12 cellular contexts compared by ENCODE assay signal in genomic region chr2:69583434-69583833, GRCh38.
DNase-seq lines count a peak whose midpoint lies in the region; ATAC-seq and TF ChIP-seq lines count a peak whose summit lies in the region.
"Had no signal": no experiment of that assay in that cellular context is flagged by ENCODE, and none has a peak within 500 bp of the region (broad histone marks: within the 10 kb centered on the region; RNA-seq: fewer than 3 reads in every experiment).

No MANE protein-coding gene starts in this region.

- POLR2A ChIA-PET in CD4-positive, alpha-beta memory T cell (lab: Charles Lee; ENCODE audit: partially characterized antibody): interaction anchor here (0.8 to 3.7 kb wide), 7 partner anchors 11 to 61 kb away, joined by 3 to 22 read pairs (median 5); partner anchors contain the start of gene AAK1

- H3K27me3 ChIP-seq in BLaER1: no peaks in the 10 kb centered on the region
- no peaks in the 10 kb centered on the region for H3K27me3 ChIP-seq in CD4-positive, alpha-beta memory T cell (ENCODE audit: insufficient read depth, low read length)
- H3K27me3 ChIP-seq: Peyer's patch had no signal

- H3K27ac ChIP-seq in BLaER1: peak overlapping the region; percentile 23
- H3K27ac ChIP-seq in CD4-positive, alpha-beta memory T cell (ENCODE audit: low read depth, low read length): no peak overlapping the region
- H3K27ac ChIP-seq: C4-2B, VCaP had no signal

- TF ChIP-seq CTCF in mucosa of descending colon (IDR thresholded peaks at IDR 0.05): no peak

- peaks cover 52% of the 10 kb centered on the region for H3K4me1 ChIP-seq in BLaER1
- peaks cover 92% of the 10 kb centered on the region for H3K4me1 ChIP-seq in CD4-positive, alpha-beta memory T cell (ENCODE audit: insufficient read depth, low read length)
- H3K4me1 ChIP-seq in mucosa of descending colon (ENCODE audit: low read depth): peaks cover 10% of the 10 kb centered on the region

- no peaks in the 10 kb centered on the region for H3K27me3 Mint-ChIP-seq in CD4-positive, alpha-beta memory T cell
- H3K27me3 Mint-ChIP-seq in activated T-helper 17 cell treated with anti-CD3 and anti-CD28 coated beads, Interleukin-2, amount 50 U/mL, for 72 hours: no peaks in the 10 kb centered on the region

- H3K27ac Mint-ChIP-seq in CD4-positive, alpha-beta memory T cell: peak overlapping the region; percentile 43 to 92 (median 83)
- peak overlapping the region; percentile 63 for H3K27ac Mint-ChIP-seq in activated T-helper 17 cell treated with anti-CD3 and anti-CD28 coated beads, Interleukin-2, amount 50 U/mL, for 72 hours

- CTCF ChIA-PET in CD4-positive, alpha-beta memory T cell (lab: Charles Lee; ENCODE audit: partially characterized antibody): interaction anchor here (1.3 to 15.9 kb wide), 5 partner anchors 14 to 141 kb away, joined by 3 to 220 read pairs (median 4); no protein-coding TSS in a partner anchor

- peaks cover 19% of the 10 kb centered on the region for H4K20me1 ChIP-seq in BLaER1

- intact Hi-C loops in CD4-positive, alpha-beta memory T cell (cut with micrococcal nuclease): loop anchor here (1.0 kb wide), 1 partner anchor 11 kb away; no protein-coding TSS in a partner anchor
- intact Hi-C loops in mucosa of descending colon (cut with DNase I, micrococcal nuclease): no loop called here

- peak overlapping the region in 7 of 8 donors; percentile 51 to 81 (median 66) for H3K4me3 Mint-ChIP-seq in CD4-positive, alpha-beta memory T cell
- peak overlapping the region; percentile 63 for H3K4me3 Mint-ChIP-seq in activated T-helper 17 cell treated with anti-CD3 and anti-CD28 coated beads, Interleukin-2, amount 50 U/mL, for 72 hours

- H3K9me3 ChIP-seq in BLaER1 (0 out of 2 replicates have a peak, but pooled peaks cover 7% of the 10 kb centered on the region), mucosa of descending colon (no peaks in the 10 kb centered on the region)
- no peaks in the 10 kb centered on the region for H3K9me3 ChIP-seq in CD4-positive, alpha-beta memory T cell (ENCODE audit: control insufficient read depth in 1 of 2, low read length in 2 of 2)
- H3K9me3 ChIP-seq: Peyer's patch had no signal

- peaks cover 73 to 94% (median 82%) of the 10 kb centered on the region in 4 donors for H3K4me1 Mint-ChIP-seq in CD4-positive, alpha-beta memory T cell
- H3K4me1 Mint-ChIP-seq in activated T-helper 17 cell treated with anti-CD3 and anti-CD28 coated beads, Interleukin-2, amount 50 U/mL, for 72 hours: peaks cover 65% of the 10 kb centered on the region

- H3K4me3 ChIP-seq in BLaER1: no peak overlapping the region
- H3K4me3 ChIP-seq in CD4-positive, alpha-beta memory T cell (ENCODE audit: low read length in 2 of 2): no peak overlapping the region
- H3K4me3 ChIP-seq in mucosa of descending colon: no peak overlapping the region
- H3K4me3 ChIP-seq: Peyer's patch had no signal

- H3K36me3 ChIP-seq in BLaER1: peaks cover 24% of the 10 kb centered on the region
- no peaks in the 10 kb centered on the region for H3K36me3 ChIP-seq in CD4-positive, alpha-beta memory T cell (ENCODE audit: insufficient read depth, low read length)
- H3K36me3 ChIP-seq in mucosa of descending colon (ENCODE audit: low read depth): no peaks in the 10 kb centered on the region
- H3K36me3 ChIP-seq: Peyer's patch had no signal

- peak overlapping the region; percentile 81 for H3K4me2 ChIP-seq in BLaER1

- no peak overlapping the region for H3K9ac ChIP-seq in BLaER1

- no peaks in the 10 kb centered on the region for H3K9me3 Mint-ChIP-seq in CD4-positive, alpha-beta memory T cell
- no peaks in the 10 kb centered on the region for H3K9me3 Mint-ChIP-seq in activated T-helper 17 cell treated with anti-CD3 and anti-CD28 coated beads, Interleukin-2, amount 50 U/mL, for 72 hours

- peaks cover 12 to 14% of the 10 kb centered on the region in 2 donors for H3K36me3 Mint-ChIP-seq in CD4-positive, alpha-beta memory T cell
- H3K36me3 Mint-ChIP-seq in activated T-helper 17 cell treated with anti-CD3 and anti-CD28 coated beads, Interleukin-2, amount 50 U/mL, for 72 hours (ENCODE audit: low read depth): peaks cover 29% of the 10 kb centered on the region

- peak; percentile 13 for ATAC-seq in activated T-helper 17 cell treated with anti-CD3 and anti-CD28 coated beads, Interleukin-2, amount 50 U/mL, for 72 hours (replicated peaks)
- ATAC-seq in mucosa of descending colon: peak; percentile 9

- no peak for DNase-seq in CD4-positive, alpha-beta memory T cell
- DNase-seq in mucosa of descending colon (no peak), mucosa of gallbladder (ENCODE audit: low spot score) (no peak), DMS 273 treated with DMSO at 0.1 percent for 48 hours (lab: John Stamatoyannopoulos, UW) (no peak), DMS53 (lab: John Stamatoyannopoulos, UW) (no peak)
- no peak for DNase-seq in activated CD4-positive, alpha-beta T cell treated with anti-CD3 and anti-CD28 coated beads, Interleukin-2, amount 50 U/mL, for 48 hours
- DNase-seq: NCI-H2029, Peyer's patch had no signal
